Comparison of ENCODE assay signal across 9 cellular contexts in the genomic region with DNA sequence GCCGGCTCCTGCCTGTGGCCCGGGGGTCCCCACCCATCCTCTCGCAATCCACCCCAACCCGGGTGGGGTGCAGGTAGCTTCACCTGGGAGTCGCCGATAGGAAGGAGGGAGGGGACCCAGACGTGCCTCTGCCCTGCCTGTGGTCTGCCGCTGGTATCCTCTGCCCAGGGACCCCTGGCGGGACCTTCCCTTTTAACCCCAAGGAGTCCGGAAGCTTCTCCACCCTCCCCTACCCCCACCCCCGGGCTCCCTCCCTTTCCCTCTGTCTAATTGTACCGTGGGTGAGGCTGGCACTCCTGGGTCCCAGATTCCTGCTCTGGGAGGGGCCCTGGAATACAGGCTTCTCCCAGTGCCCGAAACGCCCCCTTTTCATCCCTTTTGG. TPM values are rescaled to one million over a fixed set of nuclear protein-coding genes. Genes with fewer than 3 reads are reported as not detected.
DNase-seq lines count a peak whose midpoint lies in the region; ATAC-seq and TF ChIP-seq lines count a peak whose summit lies in the region.
"Had no signal": no experiment of that assay in that cellular context is flagged by ENCODE, and none has a peak within 500 bp of the region (broad histone marks: within the 10 kb centered on the region; RNA-seq: fewer than 3 reads in every experiment).

A gene with protein sequence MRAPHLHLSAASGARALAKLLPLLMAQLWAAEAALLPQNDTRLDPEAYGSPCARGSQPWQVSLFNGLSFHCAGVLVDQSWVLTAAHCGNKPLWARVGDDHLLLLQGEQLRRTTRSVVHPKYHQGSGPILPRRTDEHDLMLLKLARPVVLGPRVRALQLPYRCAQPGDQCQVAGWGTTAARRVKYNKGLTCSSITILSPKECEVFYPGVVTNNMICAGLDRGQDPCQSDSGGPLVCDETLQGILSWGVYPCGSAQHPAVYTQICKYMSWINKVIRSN (minus strand): TSS at position 166 of the 382 bp plus-strand sequence. CDS start 579 bp downstream, outside the sequence.

- H3K4me1 Mint-ChIP-seq in neural progenitor cell = peaks cover 9% of the 10 kb centered on the region

- peaks cover 32 to 50% (median 44%) of the 10 kb centered on the region in 11 experiments for H3K27me3 ChIP-seq in BLaER1 treated with 17β-estradiol and CSF1 and Interleukin-3, amounts not matched to agents 10 nM and 100 nM
- H3K27me3 ChIP-seq in esophagus muscularis mucosa (peaks cover 0 to 93% (median 37%) of the 10 kb centered on the region in 4 donors), neural progenitor cell (peaks cover 64% of the 10 kb centered on the region)

- H3K4me1 ChIP-seq in BLaER1 treated with 17β-estradiol and CSF1 and Interleukin-3, amounts not matched to agents 10 nM and 100 nM = peaks cover 13 to 35% (median 27%) of the 10 kb centered on the region in 10 experiments
- H3K4me1 ChIP-seq in esophagus muscularis mucosa = peaks cover 17 to 31% (median 28%) of the 10 kb centered on the region in 4 donors
- peaks cover 16% of the 10 kb centered on the region for H3K4me1 ChIP-seq in neural progenitor cell

- TF ChIP-seq EP300 in esophagus muscularis mucosa (IDR thresholded peaks at IDR 0.05) = no peak

- no peak for ATAC-seq in HG03108 (IDR thresholded peaks at IDR 0.05; ENCODE audit: unreplicated experiment)
- no peak for ATAC-seq in GM19324 (IDR thresholded peaks at IDR 0.05; ENCODE audit: low FRiP score, unreplicated experiment)
- ATAC-seq in GM19351 (IDR thresholded peaks at IDR 0.05; ENCODE audit: unreplicated experiment) = no peak

- no peaks in the 10 kb centered on the region for H3K79me2 ChIP-seq in neural progenitor cell (ENCODE audit: low read depth)

- 6% methylated on average over 6 of the region's 14 CpGs for WGBS in esophagus muscularis mucosa

- H3K4me2 ChIP-seq in BLaER1 treated with 17β-estradiol and CSF1 and Interleukin-3, amounts not matched to agents 10 nM and 100 nM = peak within 1 kb of the TSS; percentile 38 to 95 (median 70)
- H3K4me2 ChIP-seq in neural progenitor cell = peak within 1 kb of the TSS; percentile 90

- H3F3A ChIP-seq in neural progenitor cell (ENCODE audit: low read depth) = peaks cover 27% of the 10 kb centered on the region

- peak; percentile 85 for DNase-seq in NCI-H226
- no peak for DNase-seq in esophagus muscularis mucosa (ENCODE audit: extremely low spot score)
- no peak for DNase-seq in neural progenitor cell (ENCODE audit: low spot score)
- DNase-seq in posterior vena cava (ENCODE audit: low spot score) = no peak
- DNase-seq: T-helper 9 cell had no signal

- no peak for TF ChIP-seq POLR2A in esophagus muscularis mucosa (IDR thresholded peaks at IDR 0.05; ENCODE audit: low read depth)

- no peak for TF ChIP-seq CTCF in esophagus muscularis mucosa (IDR thresholded peaks at IDR 0.05)
- TF ChIP-seq CTCF in neural progenitor cell (IDR thresholded peaks at IDR 0.05) = no peak

- H3K36me3 Mint-ChIP-seq in neural progenitor cell = no peaks in the 10 kb centered on the region

- peak within 1 kb of the TSS in 3 of 11 experiments; percentile 1 to 26 (median 17); a peak in 1 of 22 replicates for H3K9ac ChIP-seq in BLaER1 treated with 17β-estradiol and CSF1 and Interleukin-3, amounts not matched to agents 10 nM and 100 nM
- no peak within 1 kb of the TSS for H3K9ac ChIP-seq in neural progenitor cell

- H2AFZ ChIP-seq in neural progenitor cell (replicated peaks) = peak within 1 kb of the TSS; percentile 72

- intact Hi-C loops in esophagus muscularis mucosa (cut with DNase I) (no loop called here), posterior vena cava (cut with DNase I) (no loop called here)

- no peaks in the 10 kb centered on the region for H3K36me3 ChIP-seq in BLaER1 treated with 17β-estradiol and CSF1 and Interleukin-3, amounts not matched to agents 10 nM and 100 nM
- no peaks in the 10 kb centered on the region for H3K36me3 ChIP-seq in esophagus muscularis mucosa
- H3K36me3 ChIP-seq in neural progenitor cell = no peaks in the 10 kb centered on the region

- no peaks in the 10 kb centered on the region for H3K9me3 ChIP-seq in BLaER1 treated with 17β-estradiol and CSF1 and Interleukin-3, amounts not matched to agents 10 nM and 100 nM (replicated peaks in 1 of 11)
- H3K9me3 ChIP-seq in esophagus muscularis mucosa (no peaks in the 10 kb centered on the region), neural progenitor cell (ENCODE audit: low read depth) (no peaks in the 10 kb centered on the region)

- H4K20me1 ChIP-seq in BLaER1 treated with 17β-estradiol and CSF1 and Interleukin-3, amounts not matched to agents 10 nM and 100 nM = peaks cover 0 to 4% (median 0%) of the 10 kb centered on the region in 11 experiments; a peak in 2 of 22 replicates
- peaks cover 7% of the 10 kb centered on the region for H4K20me1 ChIP-seq in neural progenitor cell (ENCODE audit: low read depth)

- H3K9me3 Mint-ChIP-seq in neural progenitor cell = peaks cover 13% of the 10 kb centered on the region

- peak within 1 kb of the TSS; percentile 78 for H3K4me3 Mint-ChIP-seq in neural progenitor cell

- peak within 1 kb of the TSS in 9 of 10 experiments; percentile 9 to 62 (median 43); a peak in 12 of 20 replicates for H3K4me3 ChIP-seq in BLaER1 treated with 17β-estradiol and CSF1 and Interleukin-3, amounts not matched to agents 10 nM and 100 nM
- peak within 1 kb of the TSS; percentile 28 to 53 (median 33) for H3K4me3 ChIP-seq in esophagus muscularis mucosa
- H3K4me3 ChIP-seq in neural progenitor cell = peak within 1 kb of the TSS; percentile 49

- peak within 1 kb of the TSS in 1 of 11 experiments; percentile 25; a peak in 1 of 22 replicates for H3K27ac ChIP-seq in BLaER1 treated with 17β-estradiol and CSF1 and Interleukin-3, amounts not matched to agents 10 nM and 100 nM
- H3K27ac ChIP-seq in esophagus muscularis mucosa (replicated peaks in 1 of 4) (no peak within 1 kb of the TSS), neural progenitor cell (no peak within 1 kb of the TSS)

- H3K27ac Mint-ChIP-seq in neural progenitor cell = no peak within 1 kb of the TSS

- H3K27me3 Mint-ChIP-seq in neural progenitor cell (ENCODE audit: insufficient read depth, low read depth) = peaks cover 62% of the 10 kb centered on the region

RNA-seq across cellular contexts. Expression of the gene that starts here (rescaled TPM):
- total RNA-seq in esophagus muscularis mucosa (not detected), neural progenitor cell (ENCODE audit: low replicate concordance) (1.9 TPM in 1 of 2 replicates, not detected in the other), posterior vena cava (not detected)
